In the genomic region with DNA sequence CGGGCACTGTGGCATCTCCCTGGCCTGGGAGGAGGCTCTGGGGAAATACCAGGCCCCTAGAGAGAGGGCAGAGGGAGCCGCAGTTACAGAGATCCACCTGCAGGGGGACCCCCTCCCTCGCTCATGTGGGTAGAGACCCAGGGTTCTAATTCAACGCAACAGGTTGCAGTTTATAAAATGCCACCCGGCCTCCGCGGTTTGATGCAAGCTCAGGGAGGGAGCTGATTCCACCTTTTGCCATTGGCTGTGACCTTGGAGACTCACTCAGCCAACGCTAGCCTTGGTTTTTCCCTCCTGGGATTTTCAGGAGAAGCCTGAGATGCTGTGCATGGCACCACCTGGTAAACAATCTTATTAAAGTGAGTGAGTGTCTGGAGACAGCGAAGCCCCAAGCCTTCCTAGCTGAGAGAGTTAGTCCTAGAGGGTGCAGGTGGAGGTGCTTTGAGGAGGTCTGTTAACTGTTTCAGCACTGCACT, we compare ENCODE assay signal across 1 cellular context.
TF ChIP-seq lines count a peak whose summit lies in the region.

No MANE protein-coding gene starts in this region.

TF ChIP-seq in HepG2, 621 proteins besides CTCF, POLR2A, EP300 and RAD21 (continued from another document and continues in another):
- TF ChIP-seq, protein P1, sequence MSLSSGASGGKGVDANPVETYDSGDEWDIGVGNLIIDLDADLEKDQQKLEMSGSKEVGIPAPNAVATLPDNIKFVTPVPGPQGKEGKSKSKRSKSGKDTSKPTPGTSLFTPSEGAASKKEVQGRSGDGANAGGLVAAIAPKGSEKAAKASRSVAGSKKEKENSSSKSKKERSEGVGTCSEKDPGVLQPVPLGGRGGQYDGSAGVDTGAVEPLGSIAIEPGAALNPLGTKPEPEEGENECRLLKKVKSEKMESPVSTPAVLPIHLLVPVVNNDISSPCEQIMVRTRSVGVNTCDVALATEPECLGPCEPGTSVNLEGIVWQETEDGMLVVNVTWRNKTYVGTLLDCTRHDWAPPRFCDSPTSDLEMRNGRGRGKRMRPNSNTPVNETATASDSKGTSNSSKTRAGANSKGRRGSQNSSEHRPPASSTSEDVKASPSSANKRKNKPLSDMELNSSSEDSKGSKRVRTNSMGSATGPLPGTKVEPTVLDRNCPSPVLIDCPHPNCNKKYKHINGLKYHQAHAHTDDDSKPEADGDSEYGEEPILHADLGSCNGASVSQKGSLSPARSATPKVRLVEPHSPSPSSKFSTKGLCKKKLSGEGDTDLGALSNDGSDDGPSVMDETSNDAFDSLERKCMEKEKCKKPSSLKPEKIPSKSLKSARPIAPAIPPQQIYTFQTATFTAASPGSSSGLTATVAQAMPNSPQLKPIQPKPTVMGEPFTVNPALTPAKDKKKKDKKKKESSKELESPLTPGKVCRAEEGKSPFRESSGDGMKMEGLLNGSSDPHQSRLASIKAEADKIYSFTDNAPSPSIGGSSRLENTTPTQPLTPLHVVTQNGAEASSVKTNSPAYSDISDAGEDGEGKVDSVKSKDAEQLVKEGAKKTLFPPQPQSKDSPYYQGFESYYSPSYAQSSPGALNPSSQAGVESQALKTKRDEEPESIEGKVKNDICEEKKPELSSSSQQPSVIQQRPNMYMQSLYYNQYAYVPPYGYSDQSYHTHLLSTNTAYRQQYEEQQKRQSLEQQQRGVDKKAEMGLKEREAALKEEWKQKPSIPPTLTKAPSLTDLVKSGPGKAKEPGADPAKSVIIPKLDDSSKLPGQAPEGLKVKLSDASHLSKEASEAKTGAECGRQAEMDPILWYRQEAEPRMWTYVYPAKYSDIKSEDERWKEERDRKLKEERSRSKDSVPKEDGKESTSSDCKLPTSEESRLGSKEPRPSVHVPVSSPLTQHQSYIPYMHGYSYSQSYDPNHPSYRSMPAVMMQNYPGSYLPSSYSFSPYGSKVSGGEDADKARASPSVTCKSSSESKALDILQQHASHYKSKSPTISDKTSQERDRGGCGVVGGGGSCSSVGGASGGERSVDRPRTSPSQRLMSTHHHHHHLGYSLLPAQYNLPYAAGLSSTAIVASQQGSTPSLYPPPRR (CRISPR knock-in tag; IDR thresholded peaks at IDR 0.05; ENCODE audit: borderline replicate concordance): no peak
- TF ChIP-seq, protein P2, sequence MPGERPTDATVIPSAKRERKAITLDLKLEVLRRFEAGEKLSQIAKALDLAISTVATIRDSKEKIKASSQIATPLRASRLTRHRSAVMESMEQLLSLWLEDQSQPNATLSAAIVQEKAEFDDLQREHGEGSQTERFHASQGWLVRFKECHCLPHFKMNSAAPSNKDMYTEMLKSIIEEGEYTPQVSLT (CRISPR knock-in tag; IDR thresholded peaks at IDR 0.05; ENCODE audit: borderline replicate concordance, low read depth): no peak
- peak; percentile 71; the same call in 1 of the 2 replicates for TF ChIP-seq SMAD1 (CRISPR knock-in tag; IDR thresholded peaks at IDR 0.05; ENCODE audit: borderline replicate concordance, low read depth)
- no peak for TF ChIP-seq ZNF878 (CRISPR knock-in tag; IDR thresholded peaks at IDR 0.05)
- TF ChIP-seq TOE1 (CRISPR knock-in tag; IDR thresholded peaks at IDR 0.05): no peak
- TF ChIP-seq ZNF34 (CRISPR knock-in tag; IDR thresholded peaks at IDR 0.05; ENCODE audit: borderline replicate concordance): no peak
- TF ChIP-seq SIX4 (CRISPR knock-in tag; IDR thresholded peaks at IDR 0.05): no peak
- TF ChIP-seq, protein P3, sequence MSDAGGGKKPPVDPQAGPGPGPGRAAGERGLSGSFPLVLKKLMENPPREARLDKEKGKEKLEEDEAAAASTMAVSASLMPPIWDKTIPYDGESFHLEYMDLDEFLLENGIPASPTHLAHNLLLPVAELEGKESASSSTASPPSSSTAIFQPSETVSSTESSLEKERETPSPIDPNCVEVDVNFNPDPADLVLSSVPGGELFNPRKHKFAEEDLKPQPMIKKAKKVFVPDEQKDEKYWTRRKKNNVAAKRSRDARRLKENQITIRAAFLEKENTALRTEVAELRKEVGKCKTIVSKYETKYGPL (CRISPR knock-in tag; IDR thresholded peaks at IDR 0.05): no peak
- peak; percentile 97 for TF ChIP-seq SMC3 (IDR thresholded peaks at IDR 0.05; ENCODE audit: low read length)
- TF ChIP-seq, protein P4, sequence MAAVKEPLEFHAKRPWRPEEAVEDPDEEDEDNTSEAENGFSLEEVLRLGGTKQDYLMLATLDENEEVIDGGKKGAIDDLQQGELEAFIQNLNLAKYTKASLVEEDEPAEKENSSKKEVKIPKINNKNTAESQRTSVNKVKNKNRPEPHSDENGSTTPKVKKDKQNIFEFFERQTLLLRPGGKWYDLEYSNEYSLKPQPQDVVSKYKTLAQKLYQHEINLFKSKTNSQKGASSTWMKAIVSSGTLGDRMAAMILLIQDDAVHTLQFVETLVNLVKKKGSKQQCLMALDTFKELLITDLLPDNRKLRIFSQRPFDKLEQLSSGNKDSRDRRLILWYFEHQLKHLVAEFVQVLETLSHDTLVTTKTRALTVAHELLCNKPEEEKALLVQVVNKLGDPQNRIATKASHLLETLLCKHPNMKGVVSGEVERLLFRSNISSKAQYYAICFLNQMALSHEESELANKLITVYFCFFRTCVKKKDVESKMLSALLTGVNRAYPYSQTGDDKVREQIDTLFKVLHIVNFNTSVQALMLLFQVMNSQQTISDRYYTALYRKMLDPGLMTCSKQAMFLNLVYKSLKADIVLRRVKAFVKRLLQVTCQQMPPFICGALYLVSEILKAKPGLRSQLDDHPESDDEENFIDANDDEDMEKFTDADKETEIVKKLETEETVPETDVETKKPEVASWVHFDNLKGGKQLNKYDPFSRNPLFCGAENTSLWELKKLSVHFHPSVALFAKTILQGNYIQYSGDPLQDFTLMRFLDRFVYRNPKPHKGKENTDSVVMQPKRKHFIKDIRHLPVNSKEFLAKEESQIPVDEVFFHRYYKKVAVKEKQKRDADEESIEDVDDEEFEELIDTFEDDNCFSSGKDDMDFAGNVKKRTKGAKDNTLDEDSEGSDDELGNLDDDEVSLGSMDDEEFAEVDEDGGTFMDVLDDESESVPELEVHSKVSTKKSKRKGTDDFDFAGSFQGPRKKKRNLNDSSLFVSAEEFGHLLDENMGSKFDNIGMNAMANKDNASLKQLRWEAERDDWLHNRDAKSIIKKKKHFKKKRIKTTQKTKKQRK (IDR thresholded peaks at IDR 0.05; ENCODE audit: low read length): no peak
- no peak for TF ChIP-seq TRIM24 (CRISPR knock-in tag; IDR thresholded peaks at IDR 0.05)
- no peak for TF ChIP-seq NFYC (CRISPR knock-in tag; IDR thresholded peaks at IDR 0.05)
- TF ChIP-seq, protein P5, sequence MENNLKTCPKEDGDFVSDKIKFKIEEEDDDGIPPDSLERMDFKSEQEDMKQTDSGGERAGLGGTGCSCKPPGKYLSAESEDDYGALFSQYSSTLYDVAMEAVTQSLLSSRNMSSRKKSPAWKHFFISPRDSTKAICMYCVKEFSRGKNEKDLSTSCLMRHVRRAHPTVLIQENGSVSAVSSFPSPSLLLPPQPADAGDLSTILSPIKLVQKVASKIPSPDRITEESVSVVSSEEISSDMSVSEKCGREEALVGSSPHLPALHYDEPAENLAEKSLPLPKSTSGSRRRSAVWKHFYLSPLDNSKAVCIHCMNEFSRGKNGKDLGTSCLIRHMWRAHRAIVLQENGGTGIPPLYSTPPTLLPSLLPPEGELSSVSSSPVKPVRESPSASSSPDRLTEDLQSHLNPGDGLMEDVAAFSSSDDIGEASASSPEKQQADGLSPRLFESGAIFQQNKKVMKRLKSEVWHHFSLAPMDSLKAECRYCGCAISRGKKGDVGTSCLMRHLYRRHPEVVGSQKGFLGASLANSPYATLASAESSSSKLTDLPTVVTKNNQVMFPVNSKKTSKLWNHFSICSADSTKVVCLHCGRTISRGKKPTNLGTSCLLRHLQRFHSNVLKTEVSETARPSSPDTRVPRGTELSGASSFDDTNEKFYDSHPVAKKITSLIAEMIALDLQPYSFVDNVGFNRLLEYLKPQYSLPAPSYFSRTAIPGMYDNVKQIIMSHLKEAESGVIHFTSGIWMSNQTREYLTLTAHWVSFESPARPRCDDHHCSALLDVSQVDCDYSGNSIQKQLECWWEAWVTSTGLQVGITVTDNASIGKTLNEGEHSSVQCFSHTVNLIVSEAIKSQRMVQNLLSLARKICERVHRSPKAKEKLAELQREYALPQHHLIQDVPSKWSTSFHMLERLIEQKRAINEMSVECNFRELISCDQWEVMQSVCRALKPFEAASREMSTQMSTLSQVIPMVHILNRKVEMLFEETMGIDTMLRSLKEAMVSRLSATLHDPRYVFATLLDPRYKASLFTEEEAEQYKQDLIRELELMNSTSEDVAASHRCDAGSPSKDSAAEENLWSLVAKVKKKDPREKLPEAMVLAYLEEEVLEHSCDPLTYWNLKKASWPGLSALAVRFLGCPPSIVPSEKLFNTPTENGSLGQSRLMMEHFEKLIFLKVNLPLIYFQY (CRISPR knock-in tag; IDR thresholded peaks at IDR 0.05; ENCODE audit: borderline replicate concordance): peak; percentile 19; the same call in 1 of the 2 replicates
- TF ChIP-seq ZNF17 (CRISPR knock-in tag; IDR thresholded peaks at IDR 0.05): no peak
- TF ChIP-seq ZNF3 (CRISPR knock-in tag; IDR thresholded peaks at IDR 0.05): no peak
- TF ChIP-seq SP5 (CRISPR knock-in tag; IDR thresholded peaks at IDR 0.05; ENCODE audit: borderline replicate concordance, low read depth): no peak
- TF ChIP-seq ZNF839 (CRISPR knock-in tag; IDR thresholded peaks at IDR 0.05; ENCODE audit: borderline replicate concordance): peak; percentile 53; the same call in 1 of the 2 replicates
- TF ChIP-seq, protein P6, sequence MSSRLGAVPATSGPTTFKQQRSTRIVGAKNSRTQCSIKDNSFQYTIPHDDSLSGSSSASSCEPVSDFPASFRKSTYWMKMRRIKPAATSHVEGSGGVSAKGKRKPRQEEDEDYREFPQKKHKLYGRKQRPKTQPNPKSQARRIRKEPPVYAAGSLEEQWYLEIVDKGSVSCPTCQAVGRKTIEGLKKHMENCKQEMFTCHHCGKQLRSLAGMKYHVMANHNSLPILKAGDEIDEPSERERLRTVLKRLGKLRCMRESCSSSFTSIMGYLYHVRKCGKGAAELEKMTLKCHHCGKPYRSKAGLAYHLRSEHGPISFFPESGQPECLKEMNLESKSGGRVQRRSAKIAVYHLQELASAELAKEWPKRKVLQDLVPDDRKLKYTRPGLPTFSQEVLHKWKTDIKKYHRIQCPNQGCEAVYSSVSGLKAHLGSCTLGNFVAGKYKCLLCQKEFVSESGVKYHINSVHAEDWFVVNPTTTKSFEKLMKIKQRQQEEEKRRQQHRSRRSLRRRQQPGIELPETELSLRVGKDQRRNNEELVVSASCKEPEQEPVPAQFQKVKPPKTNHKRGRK (CRISPR knock-in tag; IDR thresholded peaks at IDR 0.05): no peak
- no peak for TF ChIP-seq JUN (CRISPR knock-in tag; IDR thresholded peaks at IDR 0.05)
- no peak for TF ChIP-seq DR1 (CRISPR knock-in tag; IDR thresholded peaks at IDR 0.05)
- no peak for TF ChIP-seq ZNF777 (CRISPR knock-in tag; IDR thresholded peaks at IDR 0.05)
- TF ChIP-seq ZNF816 (CRISPR knock-in tag; IDR thresholded peaks at IDR 0.05; ENCODE audit: borderline replicate concordance): no peak
- TF ChIP-seq PTBP1 (IDR thresholded peaks at IDR 0.05; ENCODE audit: low read depth, low read length, poor library complexity, severe bottlenecking): no peak
- TF ChIP-seq ZNF205 (CRISPR knock-in tag; IDR thresholded peaks at IDR 0.05): no peak
- no peak for TF ChIP-seq THYN1 (CRISPR knock-in tag; IDR thresholded peaks at IDR 0.05; ENCODE audit: borderline replicate concordance, low read depth)
- TF ChIP-seq ZNF256 (CRISPR knock-in tag; conservative IDR thresholded peaks at IDR 0.05): no peak
- no peak; the same call in 1 of the 2 replicates for TF ChIP-seq ZNF225 (CRISPR knock-in tag; IDR thresholded peaks at IDR 0.05)
- no peak for TF ChIP-seq ATM (IDR thresholded peaks at IDR 0.05; ENCODE audit: borderline replicate concordance)
- TF ChIP-seq HNRNPH1 (optimal IDR thresholded peaks at IDR 0.05; ENCODE audit: low read depth, low read length): no peak
- TF ChIP-seq YY1 (IDR thresholded peaks at IDR 0.05; ENCODE audit: insufficient read depth, insufficient replicate concordance, low read depth, low read length): peak; percentile 28
- peak; percentile 69; the same call in 1 of the 2 replicates for TF ChIP-seq ZNF567 (CRISPR knock-in tag; IDR thresholded peaks at IDR 0.05; ENCODE audit: borderline replicate concordance)
- TF ChIP-seq, protein P7, sequence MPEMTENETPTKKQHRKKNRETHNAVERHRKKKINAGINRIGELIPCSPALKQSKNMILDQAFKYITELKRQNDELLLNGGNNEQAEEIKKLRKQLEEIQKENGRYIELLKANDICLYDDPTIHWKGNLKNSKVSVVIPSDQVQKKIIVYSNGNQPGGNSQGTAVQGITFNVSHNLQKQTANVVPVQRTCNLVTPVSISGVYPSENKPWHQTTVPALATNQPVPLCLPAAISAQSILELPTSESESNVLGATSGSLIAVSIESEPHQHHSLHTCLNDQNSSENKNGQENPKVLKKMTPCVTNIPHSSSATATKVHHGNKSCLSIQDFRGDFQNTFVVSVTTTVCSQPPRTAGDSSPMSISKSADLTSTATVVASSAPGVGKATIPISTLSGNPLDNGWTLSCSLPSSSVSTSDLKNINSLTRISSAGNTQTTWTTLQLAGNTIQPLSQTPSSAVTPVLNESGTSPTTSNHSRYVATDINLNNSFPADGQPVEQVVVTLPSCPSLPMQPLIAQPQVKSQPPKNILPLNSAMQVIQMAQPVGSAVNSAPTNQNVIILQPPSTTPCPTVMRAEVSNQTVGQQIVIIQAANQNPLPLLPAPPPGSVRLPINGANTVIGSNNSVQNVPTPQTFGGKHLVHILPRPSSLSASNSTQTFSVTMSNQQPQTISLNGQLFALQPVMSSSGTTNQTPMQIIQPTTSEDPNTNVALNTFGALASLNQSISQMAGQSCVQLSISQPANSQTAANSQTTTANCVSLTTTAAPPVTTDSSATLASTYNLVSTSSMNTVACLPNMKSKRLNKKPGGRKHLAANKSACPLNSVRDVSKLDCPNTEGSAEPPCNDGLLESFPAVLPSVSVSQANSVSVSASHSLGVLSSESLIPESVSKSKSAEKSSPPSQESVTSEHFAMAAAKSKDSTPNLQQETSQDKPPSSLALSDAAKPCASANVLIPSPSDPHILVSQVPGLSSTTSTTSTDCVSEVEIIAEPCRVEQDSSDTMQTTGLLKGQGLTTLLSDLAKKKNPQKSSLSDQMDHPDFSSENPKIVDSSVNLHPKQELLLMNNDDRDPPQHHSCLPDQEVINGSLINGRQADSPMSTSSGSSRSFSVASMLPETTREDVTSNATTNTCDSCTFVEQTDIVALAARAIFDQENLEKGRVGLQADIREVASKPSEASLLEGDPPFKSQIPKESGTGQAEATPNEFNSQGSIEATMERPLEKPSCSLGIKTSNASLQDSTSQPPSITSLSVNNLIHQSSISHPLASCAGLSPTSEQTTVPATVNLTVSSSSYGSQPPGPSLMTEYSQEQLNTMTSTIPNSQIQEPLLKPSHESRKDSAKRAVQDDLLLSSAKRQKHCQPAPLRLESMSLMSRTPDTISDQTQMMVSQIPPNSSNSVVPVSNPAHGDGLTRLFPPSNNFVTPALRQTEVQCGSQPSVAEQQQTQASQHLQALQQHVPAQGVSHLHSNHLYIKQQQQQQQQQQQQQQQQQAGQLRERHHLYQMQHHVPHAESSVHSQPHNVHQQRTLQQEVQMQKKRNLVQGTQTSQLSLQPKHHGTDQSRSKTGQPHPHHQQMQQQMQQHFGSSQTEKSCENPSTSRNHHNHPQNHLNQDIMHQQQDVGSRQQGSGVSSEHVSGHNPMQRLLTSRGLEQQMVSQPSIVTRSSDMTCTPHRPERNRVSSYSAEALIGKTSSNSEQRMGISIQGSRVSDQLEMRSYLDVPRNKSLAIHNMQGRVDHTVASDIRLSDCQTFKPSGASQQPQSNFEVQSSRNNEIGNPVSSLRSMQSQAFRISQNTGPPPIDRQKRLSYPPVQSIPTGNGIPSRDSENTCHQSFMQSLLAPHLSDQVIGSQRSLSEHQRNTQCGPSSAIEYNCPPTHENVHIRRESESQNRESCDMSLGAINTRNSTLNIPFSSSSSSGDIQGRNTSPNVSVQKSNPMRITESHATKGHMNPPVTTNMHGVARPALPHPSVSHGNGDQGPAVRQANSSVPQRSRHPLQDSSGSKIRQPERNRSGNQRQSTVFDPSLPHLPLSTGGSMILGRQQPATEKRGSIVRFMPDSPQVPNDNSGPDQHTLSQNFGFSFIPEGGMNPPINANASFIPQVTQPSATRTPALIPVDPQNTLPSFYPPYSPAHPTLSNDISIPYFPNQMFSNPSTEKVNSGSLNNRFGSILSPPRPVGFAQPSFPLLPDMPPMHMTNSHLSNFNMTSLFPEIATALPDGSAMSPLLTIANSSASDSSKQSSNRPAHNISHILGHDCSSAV (CRISPR knock-in tag; IDR thresholded peaks at IDR 0.05; ENCODE audit: borderline replicate concordance): no peak
- no peak for TF ChIP-seq NFIC (IDR thresholded peaks at IDR 0.05; ENCODE audit: low read length)
